8 cellular contexts compared by ENCODE assay signal in genomic region chr17:49575524-49576120, GRCh38. TPM values are rescaled to one million over a fixed set of nuclear protein-coding genes. Genes with fewer than 3 reads are reported as not detected.
DNase-seq lines count a peak whose midpoint lies in the region; ATAC-seq, FAIRE-seq and TF ChIP-seq lines count a peak whose summit lies in the region.

TSS of gene NXPH3 (plus strand) at chr17:49575871. CDS start at chr17:49576220, 349 bp downstream.

- H3K27ac ChIP-seq in GM23248 (no peak within 1 kb of the TSS), PC-3 (ENCODE audit: low read length) (no peak within 1 kb of the TSS), upper lobe of right lung (peak within 1 kb of the TSS; percentile 43)

- H3K9ac ChIP-seq in GM23248 (peak within 1 kb of the TSS; percentile 56), PC-3 (ENCODE audit: low read length) (no peak within 1 kb of the TSS)

- no peaks in the 10 kb centered on the region for H3K9me3 Mint-ChIP-seq in activated T-helper 2 cell treated with anti-CD3 and anti-CD28 coated beads, Interferon-gamma antibody, Interleukin-2, Interleukin-4, amounts not matched to agents 10 μg/mL and 5 μg/mL and 100 μg/mL, durations not matched to agents 14 hours and 24 hours and 36 hours
- H3K9me3 Mint-ChIP-seq in osteocyte (ENCODE audit: unreplicated experiment), result no peaks in the 10 kb centered on the region

- in situ Hi-C loops in ACHN (cut with HindIII; ENCODE audit: low pct_ligation_motif_present, low pct_unique_long_range_greater_than_20kb, low sequenced_read_pairs), result no loop called here
- in situ Hi-C loops in GM23248 (cut with MboI), result no loop called here

- H3K79me2 ChIP-seq in GM23248 (ENCODE audit: insufficient read depth), result no peaks in the 10 kb centered on the region
- H3K79me2 ChIP-seq in PC-3 (ENCODE audit: low read length), result no peaks in the 10 kb centered on the region

- no peaks in the 10 kb centered on the region for H3K4me1 ChIP-seq in GM23248 (ENCODE audit: insufficient read depth)
- peaks cover 6% of the 10 kb centered on the region for H3K4me1 ChIP-seq in PC-3 (ENCODE audit: insufficient read depth, low read length)
- peaks cover 28% of the 10 kb centered on the region for H3K4me1 ChIP-seq in upper lobe of right lung

- H3K4me3 ChIP-seq in GM23248, result peak within 1 kb of the TSS; percentile 73
- H3K4me3 ChIP-seq in PC-3 (ENCODE audit: low read length), result peak within 1 kb of the TSS; percentile 77
- H3K4me3 ChIP-seq in upper lobe of right lung, result peak within 1 kb of the TSS; percentile 66

- WGBS in GM23248 (ENCODE audit: low coverage in 1 of 2, low lambda C conversion rate in 2 of 2, missing lambda C conversion rate in 2 of 2), 2 experiments, result 1 to 7% methylated on average over 12 to 54 of the region's 78 CpGs

- no peak for FAIRE-seq in frontal cortex (lab: Jason Lieb, UNC)

- peaks cover 17% of the 10 kb centered on the region for H3K4me1 Mint-ChIP-seq in activated T-helper 2 cell treated with anti-CD3 and anti-CD28 coated beads, Interferon-gamma antibody, Interleukin-2, Interleukin-4, amounts not matched to agents 10 μg/mL and 5 μg/mL and 100 μg/mL, durations not matched to agents 14 hours and 24 hours and 36 hours (ENCODE audit: low read depth)
- peaks cover 8% of the 10 kb centered on the region for H3K4me1 Mint-ChIP-seq in osteocyte (ENCODE audit: unreplicated experiment)

- 0 out of 2 replicates have a peak, but pooled peaks cover 3% of the 10 kb centered on the region for H3K27me3 ChIP-seq in GM23248 (replicated peaks; ENCODE audit: insufficient read depth)
- peaks cover 16% of the 10 kb centered on the region for H3K27me3 ChIP-seq in PC-3 (ENCODE audit: low read length)
- H3K27me3 ChIP-seq in upper lobe of right lung, result peaks cover 7% of the 10 kb centered on the region

- DNase-seq in ACHN (peak; percentile 51), GM23248 (peak; percentile 77), PC-3 (peak; percentile 63), frontal cortex (ENCODE audit: low spot score in 2 of 2) (peak; percentile 73 to 79), osteocyte (ENCODE audit: extremely low spot score, unreplicated experiment) (peak; percentile 91), upper lobe of right lung (peak; percentile 87)
- DNase-seq in activated T-helper 2 cell treated with anti-CD3 and anti-CD28 coated beads, Interferon-gamma antibody, Interleukin-2, Interleukin-4, amounts not matched to agents 10 μg/mL and 5 μg/mL and 100 μg/mL, durations not matched to agents 14 hours and 24 hours and 36 hours (ENCODE audit: low spot score), result peak; percentile 65

- H3K27ac Mint-ChIP-seq in activated T-helper 2 cell treated with anti-CD3 and anti-CD28 coated beads, Interferon-gamma antibody, Interleukin-2, Interleukin-4, amounts not matched to agents 10 μg/mL and 5 μg/mL and 100 μg/mL, durations not matched to agents 14 hours and 24 hours and 36 hours, result no peak within 1 kb of the TSS
- H3K27ac Mint-ChIP-seq in osteocyte (ENCODE audit: unreplicated experiment), result no peak within 1 kb of the TSS

- H3K36me3 ChIP-seq in GM23248 (ENCODE audit: low read depth) (no peaks in the 10 kb centered on the region), PC-3 (ENCODE audit: low read depth, low read length) (no peaks in the 10 kb centered on the region), upper lobe of right lung (no peaks in the 10 kb centered on the region)

- POLR2A ChIA-PET in PC-3 (lab: Charles Lee; ENCODE audit: unreplicated experiment), result no interaction called here

- H4K20me1 ChIP-seq in GM23248 (ENCODE audit: insufficient read depth) (no peaks in the 10 kb centered on the region), PC-3 (ENCODE audit: low read length) (no peaks in the 10 kb centered on the region)

- peak within 1 kb of the TSS; percentile 82 for H2AFZ ChIP-seq in GM23248
- H2AFZ ChIP-seq in PC-3 (ENCODE audit: low read length), result peak within 1 kb of the TSS; percentile 91

- intact Hi-C loops in PC-3 (cut with micrococcal nuclease) (no loop called here), upper lobe of right lung (cut with DNase I) (loop anchor here (10.0 kb wide), 1 partner anchor 269 kb away; the partner anchor contains the start of gene TAC4)
- intact Hi-C loops in activated T-helper 2 cell treated with anti-CD3 and anti-CD28 coated beads, Interferon-gamma antibody, Interleukin-2, Interleukin-4, amounts not matched to agents 10 μg/mL and 5 μg/mL and 100 μg/mL, durations not matched to agents 14 hours and 24 hours and 36 hours (cut with micrococcal nuclease), result loop anchor here (10.0 kb wide), 1 partner anchor 69 kb away; no protein-coding TSS in a partner anchor

- CTCF ChIA-PET in PC-3 (lab: Charles Lee), result interaction anchor here (0.5 kb wide), 1 partner anchor 259 kb away, joined by 3 read pairs; no protein-coding TSS in a partner anchor

- H3K9me3 ChIP-seq in GM23248 (ENCODE audit: low read depth) (no peaks in the 10 kb centered on the region), PC-3 (ENCODE audit: low read length) (no peaks in the 10 kb centered on the region), upper lobe of right lung (no peaks in the 10 kb centered on the region)

- H3K27me3 Mint-ChIP-seq in activated T-helper 2 cell treated with anti-CD3 and anti-CD28 coated beads, Interferon-gamma antibody, Interleukin-2, Interleukin-4, amounts not matched to agents 10 μg/mL and 5 μg/mL and 100 μg/mL, durations not matched to agents 14 hours and 24 hours and 36 hours (ENCODE audit: low read depth), result peaks cover 58% of the 10 kb centered on the region
- H3K27me3 Mint-ChIP-seq in osteocyte (ENCODE audit: unreplicated experiment), result peaks cover 32% of the 10 kb centered on the region

- H3K4me3 Mint-ChIP-seq in activated T-helper 2 cell treated with anti-CD3 and anti-CD28 coated beads, Interferon-gamma antibody, Interleukin-2, Interleukin-4, amounts not matched to agents 10 μg/mL and 5 μg/mL and 100 μg/mL, durations not matched to agents 14 hours and 24 hours and 36 hours (ENCODE audit: low read depth), result peak within 1 kb of the TSS; percentile 63
- peak within 1 kb of the TSS; percentile 82 for H3K4me3 Mint-ChIP-seq in osteocyte (ENCODE audit: unreplicated experiment)

- peak; percentile 61 for ATAC-seq in PC-3
- peak; percentile 87 for ATAC-seq in upper lobe of right lung
- ATAC-seq in GM18511 (IDR thresholded peaks at IDR 0.05; ENCODE audit: unreplicated experiment), result no peak

- TF ChIP-seq CTCF in PC-3 (conservative IDR thresholded peaks at IDR 0.05; ENCODE audit: low read depth, low read length) (peak; percentile 42; the same call in 1 of the 2 replicates), osteocyte (IDR thresholded peaks at IDR 0.05) (peak; percentile 66), upper lobe of right lung (IDR thresholded peaks at IDR 0.05) (peak; percentile 30)

- H3F3A ChIP-seq in GM23248 (ENCODE audit: insufficient read depth) (no peaks in the 10 kb centered on the region), PC-3 (ENCODE audit: low read length, unreplicated experiment) (no peaks in the 10 kb centered on the region)

- H3K9me2 ChIP-seq in GM23248 (ENCODE audit: insufficient read depth) (no peaks in the 10 kb centered on the region), PC-3 (replicated peaks; ENCODE audit: low read length) (no peaks in the 10 kb centered on the region)

- no peaks in the 10 kb centered on the region for H3K36me3 Mint-ChIP-seq in activated T-helper 2 cell treated with anti-CD3 and anti-CD28 coated beads, Interferon-gamma antibody, Interleukin-2, Interleukin-4, amounts not matched to agents 10 μg/mL and 5 μg/mL and 100 μg/mL, durations not matched to agents 14 hours and 24 hours and 36 hours (ENCODE audit: low read depth)
- no peaks in the 10 kb centered on the region for H3K36me3 Mint-ChIP-seq in osteocyte (ENCODE audit: unreplicated experiment)

- H3K4me2 ChIP-seq in GM23248 (ENCODE audit: unreplicated experiment) (peak within 1 kb of the TSS; percentile 82), PC-3 (ENCODE audit: low read length) (peak within 1 kb of the TSS; percentile 99)

- BruUV-seq in PC-3 (replicated peaks; lab: Mats Ljungman, UMichigan), result no TSS peak

RNA-seq across cellular contexts. Expression of gene NXPH3, which starts in this region (rescaled TPM):
- 0.76 and 1.4 TPM in 2 replicates for total RNA-seq in GM23248 (2014; rRNA removed; shearing (Covaris generic))
- 0.30 TPM in 2 replicates for polyA plus RNA-seq in GM23248 (2016; fragmentation: Nextera tagmentation; extraction: Ambion mirVana)
- total RNA-seq in PC-3 (2014; rRNA removed) (0.26 and 1.2 TPM in 2 replicates), frontal cortex (7.7 TPM), osteocyte (1.3 and 1.6 TPM in 2 replicates), upper lobe of right lung (6.3 TPM)
- 0.21 and 0.25 TPM in 2 replicates for total RNA-seq in activated T-helper 2 cell treated with anti-CD3 and anti-CD28 coated beads, Interferon-gamma antibody, Interleukin-2, Interleukin-4, amounts not matched to agents 10 μg/mL and 5 μg/mL and 100 μg/mL, durations not matched to agents 14 hours and 24 hours and 36 hours

Comparison
In these comparisons a context has a peak if more than half of its experiments do, and no peak if none do; other contexts are left out.
1. Peak in DNase-seq in activated T-helper 2 cell treated with anti-CD3 and anti-CD28 coated beads, Interferon-gamma antibody, Interleukin-2, Interleukin-4, amounts not matched to agents 10 μg/mL and 5 μg/mL and 100 μg/mL, durations not matched to agents 14 hours and 24 hours and 36 hours; RNA of the gene not detected or under 1 TPM.